Comparison of ENCODE assay signal across 29 cellular contexts in genomic region chr2:173664520-173664919, GRCh38.
"Had no signal": no experiment of that assay in that cellular context is flagged by ENCODE, and none has a peak within 500 bp of the region (broad histone marks: within the 10 kb centered on the region; RNA-seq: fewer than 3 reads in every experiment).

No MANE protein-coding gene starts in this region.

- H3K36me3 ChIP-seq: breast epithelium, esophagus muscularis mucosa, pancreas, sigmoid colon, stomach, thyroid gland, upper lobe of left lung, vagina had no signal

- H3K9me3 ChIP-seq: breast epithelium, esophagus muscularis mucosa, pancreas, psoas muscle, sigmoid colon, stomach, thyroid gland, upper lobe of left lung, vagina had no signal

- H3K27me3 ChIP-seq: breast epithelium, hepatocyte, pancreas, sigmoid colon, stomach, thyroid gland, upper lobe of left lung, vagina had no signal

- DNase-seq: activated B cell treated with CpG ODN at 0.5 μM for 24 hours; activated CD4-positive, alpha-beta T cell treated with anti-CD3 and anti-CD28 coated beads, Interleukin-2, amount 50 U/mL, for 1 hour; activated CD8-positive, alpha-beta T cell treated with anti-CD3 and anti-CD28 coated beads for 36 hours; activated gamma-delta T cell treated with Interleukin-2 at 50 U/mL for 16 hours; activated naive CD4-positive, alpha-beta T cell treated with anti-CD3 and anti-CD28 coated beads, Interleukin-2, amount 50 U/mL, for 16 hours; activated T-cell treated with anti-CD3 and anti-CD28 coated beads, Interleukin-2, amount 50 U/mL, for 4 hours; amniotic stem cell; central memory CD4-positive, alpha-beta T cell; dermis blood vessel endothelial cell; effector CD4-positive, alpha-beta T cell; left ventricle myocardium superior; mammary epithelial cell; naive B cell; nucleus accumbens; pancreas; psoas muscle; sigmoid colon; stimulated activated CD4-positive, alpha-beta T cell treated with anti-CD3 and anti-CD28 coated beads, Interleukin-1b, Interleukin-23, amount 100 ng/mL, for 48 hours; stimulated activated naive B cell treated with anti-CD40 and anti-IgM and Interleukin-4, amounts not matched to agents 10 μg/mL and 1 μg/mL and 100 μg/mL, for 72 hours; stomach; T-helper 17 cell; T1000; thyroid gland; upper lobe of left lung had no signal

- H3K4me3 ChIP-seq: breast epithelium, esophagus muscularis mucosa, hepatocyte, pancreas, psoas muscle, sigmoid colon, smooth muscle cell, stomach, thyroid gland, upper lobe of left lung, vagina had no signal

- H3K27ac ChIP-seq: breast epithelium, esophagus muscularis mucosa, hepatocyte, pancreas, psoas muscle, sigmoid colon, stomach, thyroid gland, upper lobe of left lung, vagina had no signal

- H3K4me1 ChIP-seq: breast epithelium, esophagus muscularis mucosa, pancreas, psoas muscle, sigmoid colon, stomach, upper lobe of left lung had no signal
